Comparison of ENCODE assay signal across 13 cellular contexts in genomic region chr2:101109451-101110140, GRCh38. TPM values are rescaled to one million over a fixed set of nuclear protein-coding genes. Genes with fewer than 3 reads are reported as not detected.
A peak's percentile ranks its signal among the peaks of the same experiment; 100 is the strongest.
DNase-seq lines count a peak whose midpoint lies in the region; ATAC-seq, FAIRE-seq and TF ChIP-seq lines count a peak whose summit lies in the region.
"Had no signal": no experiment of that assay in that cellular context is flagged by ENCODE, and none has a peak within 500 bp of the region (broad histone marks: within the 10 kb centered on the region; RNA-seq: fewer than 3 reads in every experiment).

No MANE protein-coding gene starts in this region.

- intact Hi-C loops in HepG2 (cut with micrococcal nuclease; ENCODE audit: unreplicated experiment) = loop anchor here (1.0 to 2.0 kb wide), 2 partner anchors 39 to 44 kb away; no protein-coding TSS in a partner anchor
- intact Hi-C loops in tibial artery (cut with DNase I; ENCODE audit: low total_unique reads) = no loop called here
- intact Hi-C loops in PC-9 (cut with micrococcal nuclease; ENCODE audit: unreplicated experiment) = no loop called here

- no peak for TF ChIP-seq EP300 in HepG2 (IDR thresholded peaks at IDR 0.05; ENCODE audit: low read depth in 2 of 2, low read length in 2 of 2)
- TF ChIP-seq EP300 in HepG2 (CRISPR knock-in tag; IDR thresholded peaks at IDR 0.05; ENCODE audit: borderline replicate concordance) = no peak

- no peak for TF ChIP-seq CTCF in HepG2 (CRISPR knock-in tag; IDR thresholded peaks at IDR 0.05)
- no peak for TF ChIP-seq CTCF in tibial artery (IDR thresholded peaks at IDR 0.05)
- TF ChIP-seq CTCF in PC-9 (conservative IDR thresholded peaks at IDR 0.05) = no peak

- H3F3A ChIP-seq in PC-9 (ENCODE audit: insufficient read depth, low read depth) = peaks cover 43% of the 10 kb centered on the region

- ATAC-seq in HepG2 = no peak
- ATAC-seq in activated naive CD4-positive, alpha-beta T cell treated with anti-CD3 and anti-CD28 coated beads, Interleukin-2, amount 50 U/mL, for 72 hours = no peak
- ATAC-seq in HG02623 (IDR thresholded peaks at IDR 0.05; ENCODE audit: unreplicated experiment) = no peak

- peaks cover 37% of the 10 kb centered on the region for H4K20me1 ChIP-seq in HepG2 (ENCODE audit: insufficient read depth, low read length)
- no peaks in the 10 kb centered on the region for H4K20me1 ChIP-seq in PC-9 (ENCODE audit: insufficient read depth)

- in situ Hi-C loops in HepG2 (cut with HindIII; ENCODE audit: extremely low pct_ligation_motif_present, low pct_unique_long_range_greater_than_20kb) = no loop called here

- H3K79me2 ChIP-seq in HepG2 (ENCODE audit: insufficient read depth, low read length) = peaks cover 99% of the 10 kb centered on the region
- peaks cover 86% of the 10 kb centered on the region for H3K79me2 ChIP-seq in PC-9 (ENCODE audit: low read depth)

- no peaks in the 10 kb centered on the region for H3K9me3 Mint-ChIP-seq in activated naive CD4-positive, alpha-beta T cell treated with anti-CD3 and anti-CD28 coated beads, Interleukin-2, amount 50 U/mL, for 72 hours

- CTCF ChIA-PET in HepG2 (lab: Yijun Ruan, JAX; ENCODE audit: low intra/inter-chr PET ratio, low total read pairs) (no interaction called here), PC-9 (lab: Charles Lee) (no interaction called here)

- peaks cover 97% of the 10 kb centered on the region for H3K4me1 ChIP-seq in HepG2 (ENCODE audit: insufficient read depth, low read length)
- H3K4me1 ChIP-seq in tibial artery = peaks cover 0 to 63% (median 40%) of the 10 kb centered on the region in 4 donors
- H3K4me1 ChIP-seq in PC-9 (replicated peaks; ENCODE audit: insufficient read depth) = peaks cover 46% of the 10 kb centered on the region

- H3K36me3 Mint-ChIP-seq in activated naive CD4-positive, alpha-beta T cell treated with anti-CD3 and anti-CD28 coated beads, Interleukin-2, amount 50 U/mL, for 72 hours = no peaks in the 10 kb centered on the region

- POLR2A ChIA-PET in HepG2 (lab: Yijun Ruan, JAX) = interaction anchor here (1.0 to 1.4 kb wide), 6 partner anchors 11 to 130 kb away, joined by 3 to 14 read pairs (median 6); partner anchors contain the start of genes RPL31 and TBC1D8
- POLR2A ChIA-PET in PC-9 (lab: Charles Lee; ENCODE audit: unreplicated experiment) = no interaction called here

- H2AFZ ChIP-seq in HepG2 (ENCODE audit: low read length) = no peak overlapping the region
- H2AFZ ChIP-seq in PC-9 = no peak overlapping the region

- H3K9me3 ChIP-seq in HepG2 (ENCODE audit: low read length) (no peaks in the 10 kb centered on the region), tibial artery (no peaks in the 10 kb centered on the region), PC-9 (ENCODE audit: insufficient read depth, low read depth) (no peaks in the 10 kb centered on the region)

- no peak for FAIRE-seq in HepG2 (lab: Jason Lieb, UNC)
- FAIRE-seq: A204.1, colon, G401.6 had no signal

- H3K4me2 ChIP-seq in HepG2 (ENCODE audit: low read depth, low read length) (no peak overlapping the region), PC-9 (no peak overlapping the region)

- DNase-seq in NCI-H1092 treated with DMSO at 0.1 percent for 48 hours (lab: John Stamatoyannopoulos, UW) (peak; percentile 11), NCI-H1092 (lab: John Stamatoyannopoulos, UW) (no peak), cerebellar cortex (ENCODE audit: low spot score) (peak; percentile 82), HepG2 (ENCODE audit: low spot score) (no peak), tibial artery (no peak), PC-9 (no peak)
- DNase-seq in activated naive CD4-positive, alpha-beta T cell treated with anti-CD3 and anti-CD28 coated beads, Interleukin-2, amount 50 U/mL, for 72 hours (ENCODE audit: low spot score in 2 of 2) = no peak
- DNase-seq: foreskin melanocyte, mesendoderm had no signal

- WGBS in HepG2 (ENCODE audit: low lambda C conversion rate) = 90% methylated on average over 14 of the region's 14 CpGs

- H3K36me3 ChIP-seq in HepG2 (replicated peaks in 1 of 2; ENCODE audit: control insufficient read depth in 1 of 2, insufficient read depth in 2 of 2, low read length in 2 of 2) (peaks cover 0 to 7% of the 10 kb centered on the region in 2 experiments; a peak in 2 of 5 replicates), tibial artery (no peaks in the 10 kb centered on the region), PC-9 (ENCODE audit: low read depth) (peaks cover 13% of the 10 kb centered on the region)

- H3K27me3 ChIP-seq in HepG2 (ENCODE audit: control insufficient read depth in 1 of 2, insufficient read depth in 2 of 2, low read length in 2 of 2) (no peaks in the 10 kb centered on the region), tibial artery (no peaks in the 10 kb centered on the region), PC-9 (ENCODE audit: insufficient read depth, low read depth) (no peaks in the 10 kb centered on the region)

- no peak for TF ChIP-seq POLR2A in HepG2 (IDR thresholded peaks at IDR 0.05; ENCODE audit: insufficient read depth in 1 of 2, low read depth in 2 of 2, low read length in 2 of 2)

- peak overlapping the region; percentile 25; the same call in 1 of the 2 replicates for H3K9ac ChIP-seq in HepG2 (ENCODE audit: insufficient read depth, low read depth, low read length)

- H3K27ac ChIP-seq in HepG2 (ENCODE audit: extremely low read length, insufficient read depth, low read length) (no peak overlapping the region), tibial artery (peak overlapping the region; percentile 20 to 41), PC-9 (no peak overlapping the region)

- no peak for TF ChIP-seq RAD21 in HepG2 (CRISPR knock-in tag; IDR thresholded peaks at IDR 0.05)

- H3K4me3 ChIP-seq in HepG2 (replicated peaks in 1 of 3; ENCODE audit: insufficient read depth in 1 of 3, low read depth in 2 of 3, low read length in 3 of 3) (no peak overlapping the region), tibial artery (no peak overlapping the region), PC-9 (no peak overlapping the region)

- BruUV-seq in HepG2 (replicated peaks; lab: Mats Ljungman, UMichigan) (no TSS peak), PC-9 (replicated peaks; lab: Mats Ljungman, UMichigan) (no TSS peak)

- no peaks in the 10 kb centered on the region for H3K9me2 ChIP-seq in PC-9 (ENCODE audit: insufficient read depth)

- no peak overlapping the region for H3K27ac Mint-ChIP-seq in activated naive CD4-positive, alpha-beta T cell treated with anti-CD3 and anti-CD28 coated beads, Interleukin-2, amount 50 U/mL, for 72 hours

TF ChIP-seq in HepG2, 621 proteins besides CTCF, POLR2A, EP300 and RAD21:
- TF ChIP-seq, protein P1, sequence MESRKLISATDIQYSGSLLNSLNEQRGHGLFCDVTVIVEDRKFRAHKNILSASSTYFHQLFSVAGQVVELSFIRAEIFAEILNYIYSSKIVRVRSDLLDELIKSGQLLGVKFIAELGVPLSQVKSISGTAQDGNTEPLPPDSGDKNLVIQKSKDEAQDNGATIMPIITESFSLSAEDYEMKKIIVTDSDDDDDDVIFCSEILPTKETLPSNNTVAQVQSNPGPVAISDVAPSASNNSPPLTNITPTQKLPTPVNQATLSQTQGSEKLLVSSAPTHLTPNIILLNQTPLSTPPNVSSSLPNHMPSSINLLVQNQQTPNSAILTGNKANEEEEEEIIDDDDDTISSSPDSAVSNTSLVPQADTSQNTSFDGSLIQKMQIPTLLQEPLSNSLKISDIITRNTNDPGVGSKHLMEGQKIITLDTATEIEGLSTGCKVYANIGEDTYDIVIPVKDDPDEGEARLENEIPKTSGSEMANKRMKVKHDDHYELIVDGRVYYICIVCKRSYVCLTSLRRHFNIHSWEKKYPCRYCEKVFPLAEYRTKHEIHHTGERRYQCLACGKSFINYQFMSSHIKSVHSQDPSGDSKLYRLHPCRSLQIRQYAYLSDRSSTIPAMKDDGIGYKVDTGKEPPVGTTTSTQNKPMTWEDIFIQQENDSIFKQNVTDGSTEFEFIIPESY (CRISPR knock-in tag; IDR thresholded peaks at IDR 0.05) = peak; percentile 81
- TF ChIP-seq ZNF138 (CRISPR knock-in tag; IDR thresholded peaks at IDR 0.05; ENCODE audit: low read depth) (no peak), FOXA3 (CRISPR knock-in tag; IDR thresholded peaks at IDR 0.05) (no peak), JDP2 (CRISPR knock-in tag; IDR thresholded peaks at IDR 0.05; ENCODE audit: borderline replicate concordance) (no peak), ZNF766 (CRISPR knock-in tag; IDR thresholded peaks at IDR 0.05; ENCODE audit: borderline replicate concordance) (0 out of 2 replicates have a peak, but pooled peaks have one; percentile 11)

RNA-seq across cellular contexts. Expression of gene TBC1D8, which starts 41.6 kb away (rescaled TPM):
- total RNA-seq in HepG2 (2016; rRNA removed; fragmentation: Illumina TruSeq; extraction: Trizol) (24.6 and 45.1 TPM in 2 replicates), PC-9 (2021) (25.2 and 25.3 TPM in 2 replicates)
- total RNA-seq in HepG2 (2016; cell fraction: cytosol; rRNA removed; fragmentation: Illumina TruSeq; extraction: Trizol; ENCODE audit: low read depth) = 19.7 and 20.1 TPM in 2 replicates
- 24.0 and 41.1 TPM in 2 replicates for total RNA-seq in HepG2 (2016; cell fraction: insoluble cytoplasmic fraction; rRNA removed; fragmentation: Illumina TruSeq; extraction: Trizol)
- 25.6 and 27.6 TPM in 2 replicates for total RNA-seq in HepG2 (2016; cell fraction: membrane; rRNA removed; fragmentation: Illumina TruSeq; extraction: Trizol)
- total RNA-seq in HepG2 (2016; cell fraction: nucleus; rRNA removed; fragmentation: Illumina TruSeq; extraction: Trizol) = 65.7 and 82.2 TPM in 2 replicates
- polyA plus RNA-seq in HepG2 (2011; rRNA removed) = 95.4 and 109 TPM in 2 replicates
- polyA plus RNA-seq in HepG2 (2011; cell fraction: cytosol; rRNA removed) = 29.9 and 31.1 TPM in 2 replicates
- 436 and 543 TPM in 2 replicates for polyA plus RNA-seq in HepG2 (2011; cell fraction: nucleus; rRNA removed)
- polyA plus RNA-seq in HepG2 (2012) = 48.7 and 51.7 TPM in 2 replicates
- polyA plus RNA-seq in HepG2 (2016; cell fraction: cytosol; fragmentation: Illumina TruSeq; extraction: Trizol; ENCODE audit: low read depth) = 3.0 and 3.1 TPM in 2 replicates
- 19.9 and 22.5 TPM in 2 replicates for polyA plus RNA-seq in HepG2 (2016; cell fraction: insoluble cytoplasmic fraction; fragmentation: Illumina TruSeq; extraction: Trizol; ENCODE audit: low read depth)
- polyA plus RNA-seq in HepG2 (2016; cell fraction: membrane; fragmentation: Illumina TruSeq; extraction: Trizol; ENCODE audit: low read depth) = 8.5 and 9.7 TPM in 2 replicates
- polyA plus RNA-seq in HepG2 (2016; cell fraction: nucleus; fragmentation: Illumina TruSeq; extraction: Trizol; ENCODE audit: insufficient read depth, low read depth) = 164 and 165 TPM in 2 replicates
- 49.0 and 185 TPM in 2 replicates for polyA minus RNA-seq in HepG2 (2011; rRNA and poly(A)+ RNA removed; ENCODE audit: low replicate concordance)
- 17.5 and 18.1 TPM in 2 replicates for polyA minus RNA-seq in HepG2 (2011; cell fraction: cytosol; rRNA and poly(A)+ RNA removed)
- 201 and 233 TPM in 2 replicates for polyA minus RNA-seq in HepG2 (2011; cell fraction: nucleus; rRNA and poly(A)+ RNA removed)
- 10 to 100 TPM in 1 of 2 donors, 1 to 10 TPM in 1; 2.6 to 12.1 TPM for total RNA-seq in activated naive CD4-positive, alpha-beta T cell treated with anti-CD3 and anti-CD28 coated beads, Interleukin-2, amount 50 U/mL, for 72 hours

Comparison
In these comparisons a context has a peak if more than half of its experiments do, and no peak if none do; other contexts are left out.
1. DNase-seq: peak in NCI-H1092 treated with DMSO at 0.1 percent for 48 hours (single experiment) and cerebellar cortex (single experiment); none in NCI-H1092 (single experiment), HepG2 (single experiment), tibial artery (0 of 2), PC-9 (0 of 2) and activated naive CD4-positive, alpha-beta T cell treated with anti-CD3 and anti-CD28 coated beads, Interleukin-2, amount 50 U/mL, for 72 hours (0 of 2).
2. H3K27ac ChIP-seq: peak in tibial artery (2 of 2); none in HepG2 (single experiment) and PC-9 (single experiment).